In genomic region chr19:55329791-55330190, GRCh38 we compare ENCODE assay signal across 17 cellular contexts. TPM values are rescaled to one million over a fixed set of nuclear protein-coding genes. Genes with fewer than 3 reads are reported as not detected.
"Had no signal": no experiment of that assay in that cellular context is flagged by ENCODE, and none has a peak within 500 bp of the region (broad histone marks: within the 10 kb centered on the region; RNA-seq: fewer than 3 reads in every experiment).

No MANE protein-coding gene starts in this region.

RNA-seq across cellular contexts. Expression of gene TMEM150B, which starts 4.7 kb away (rescaled TPM):
- total RNA-seq: activated B cell treated with CpG ODN at 0.5 μM for 24 hours; activated CD4-positive, alpha-beta T cell treated with anti-CD3 and anti-CD28 coated beads for 36 hours; activated naive CD4-positive, alpha-beta T cell treated with anti-CD3 and anti-CD28 coated beads, Interleukin-2, amount 50 U/mL, for 72 hours; lung microvascular endothelial cell; neural crest cell; smooth muscle cell; suprapubic skin had no signal
- polyA plus RNA-seq: naive thymus-derived CD4-positive, alpha-beta T cell; smooth muscle cell had no signal

RNA-seq across cellular contexts. Expression of gene COX6B2, which starts 24.7 kb away (rescaled TPM):
- total RNA-seq: activated B cell treated with CpG ODN at 0.5 μM for 24 hours, gastrocnemius medialis, left ventricle myocardium inferior, lung microvascular endothelial cell, occipital lobe, tibial nerve, urinary bladder had no signal
- polyA plus RNA-seq: adrenal gland; naive thymus-derived CD4-positive, alpha-beta T cell had no signal

RNA-seq across cellular contexts. Expression of gene GARIN5B, which starts 33.3 kb away (rescaled TPM):
- total RNA-seq: activated B cell treated with CpG ODN at 0.5 μM for 24 hours; activated CD4-positive, alpha-beta T cell treated with anti-CD3 and anti-CD28 coated beads for 36 hours; activated naive CD4-positive, alpha-beta T cell treated with anti-CD3 and anti-CD28 coated beads, Interleukin-2, amount 50 U/mL, for 72 hours; activated T-helper 17 cell treated with anti-CD3 and anti-CD28 coated beads, Interleukin-2, amount 50 U/mL, for 72 hours; adrenal gland; gastrocnemius medialis; left ventricle myocardium inferior; lung microvascular endothelial cell; naive thymus-derived CD4-positive, alpha-beta T cell; neural crest cell; occipital lobe; sciatic nerve; smooth muscle cell; stomach; suprapubic skin; tibial nerve; urinary bladder had no signal
- polyA plus RNA-seq: adrenal gland; naive thymus-derived CD4-positive, alpha-beta T cell; stomach; urinary bladder had no signal

RNA-seq across cellular contexts. Expression of gene IL11, which starts 40.5 kb away (rescaled TPM):
- total RNA-seq: activated B cell treated with CpG ODN at 0.5 μM for 24 hours, left ventricle myocardium inferior, lung microvascular endothelial cell had no signal
- polyA plus RNA-seq: naive thymus-derived CD4-positive, alpha-beta T cell had no signal
